1 cellular context compared by ENCODE assay signal in the genomic region with DNA sequence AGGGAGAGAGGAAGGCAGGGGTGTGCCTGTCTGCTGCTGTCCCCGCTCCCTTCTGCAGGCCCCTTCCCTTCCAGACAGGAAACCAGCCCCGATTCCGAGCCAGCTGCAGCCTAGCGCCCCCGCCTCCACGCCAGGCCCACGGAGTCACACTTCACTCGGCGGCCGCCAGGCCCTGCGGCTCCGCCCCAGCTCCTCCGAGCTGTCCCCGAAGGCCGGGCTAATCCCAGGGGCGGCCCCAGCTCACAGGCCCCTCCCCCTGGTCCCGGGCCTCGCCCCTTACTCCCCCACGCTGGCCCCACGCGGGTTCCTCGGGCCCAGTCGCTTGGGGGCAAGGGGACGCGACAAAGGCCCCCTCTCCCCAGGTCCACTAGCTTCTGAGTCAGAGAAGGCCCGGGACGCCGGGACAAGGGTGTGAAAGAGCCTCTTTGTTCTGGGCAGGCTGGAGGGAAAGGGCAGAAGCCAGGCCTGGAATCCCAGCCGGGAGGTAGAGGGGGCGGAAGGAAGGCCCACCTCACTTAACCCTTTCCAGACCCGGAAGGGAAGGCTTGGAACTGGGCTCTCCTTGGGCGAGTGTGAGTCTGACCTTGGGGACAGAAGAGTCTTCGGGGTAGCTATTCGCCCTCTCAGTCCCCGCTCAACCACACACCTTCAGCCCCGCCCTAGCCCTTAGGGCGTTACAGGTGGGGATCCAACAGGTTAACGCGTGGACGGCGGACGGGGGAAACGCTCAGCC.
TF ChIP-seq lines count a peak whose summit lies in the region.

No MANE protein-coding gene starts in this region.

TF ChIP-seq in K562, 482 proteins besides CTCF, POLR2A, EP300 and RAD21 (continued from another document and continues in another):
- TF ChIP-seq, protein P1, sequence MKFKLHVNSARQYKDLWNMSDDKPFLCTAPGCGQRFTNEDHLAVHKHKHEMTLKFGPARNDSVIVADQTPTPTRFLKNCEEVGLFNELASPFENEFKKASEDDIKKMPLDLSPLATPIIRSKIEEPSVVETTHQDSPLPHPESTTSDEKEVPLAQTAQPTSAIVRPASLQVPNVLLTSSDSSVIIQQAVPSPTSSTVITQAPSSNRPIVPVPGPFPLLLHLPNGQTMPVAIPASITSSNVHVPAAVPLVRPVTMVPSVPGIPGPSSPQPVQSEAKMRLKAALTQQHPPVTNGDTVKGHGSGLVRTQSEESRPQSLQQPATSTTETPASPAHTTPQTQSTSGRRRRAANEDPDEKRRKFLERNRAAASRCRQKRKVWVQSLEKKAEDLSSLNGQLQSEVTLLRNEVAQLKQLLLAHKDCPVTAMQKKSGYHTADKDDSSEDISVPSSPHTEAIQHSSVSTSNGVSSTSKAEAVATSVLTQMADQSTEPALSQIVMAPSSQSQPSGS (CRISPR knock-in tag; IDR thresholded peaks at IDR 0.05) = no peak
- TF ChIP-seq FOSL1 (tag; conservative IDR thresholded peaks at IDR 0.05) (no peak), ZNF655 (CRISPR knock-in tag; IDR thresholded peaks at IDR 0.05) (no peak), CBX2 (IDR thresholded peaks at IDR 0.05; ENCODE audit: insufficient read depth, low read length, poor library complexity, severe bottlenecking) (no peak), ZNF165 (CRISPR knock-in tag; IDR thresholded peaks at IDR 0.05; ENCODE audit: borderline replicate concordance) (no peak), PCBP1 (IDR thresholded peaks at IDR 0.05; ENCODE audit: low read depth, low read length, poor library complexity, severe bottlenecking) (peak; percentile 58), ETS2 (tag; IDR thresholded peaks at IDR 0.05; ENCODE audit: borderline replicate concordance, poor library complexity, severe bottlenecking) (no peak), CBX1 (IDR thresholded peaks at IDR 0.05; ENCODE audit: low read depth) (no peak), ZNF274 (IDR thresholded peaks at IDR 0.05; ENCODE audit: borderline replicate concordance, low read depth, low read length) (no peak), ELF4 (CRISPR knock-in tag; IDR thresholded peaks at IDR 0.05) (no peak), SMAD1 (IDR thresholded peaks at IDR 0.05; ENCODE audit: low read depth, low read length, partially characterized antibody) (no peak), DIDO1 (tag; IDR thresholded peaks at IDR 0.05; ENCODE audit: low read depth) (no peak), CEBPZ (IDR thresholded peaks at IDR 0.05; ENCODE audit: borderline replicate concordance, low read depth, low read length) (no peak), SREBF1 (IDR thresholded peaks at IDR 0.05; ENCODE audit: borderline replicate concordance, low read depth, low read length) (no peak), ZNF431 (CRISPR knock-in tag; IDR thresholded peaks at IDR 0.05) (0 out of 2 replicates have a peak, but pooled peaks have one; percentile 36), KDM5B (IDR thresholded peaks at IDR 0.05; ENCODE audit: insufficient replicate concordance, low read depth, low read length) (peak; percentile 80), ZNF778 (CRISPR knock-in tag; IDR thresholded peaks at IDR 0.05) (no peak), ZNF589 (CRISPR knock-in tag; IDR thresholded peaks at IDR 0.05; ENCODE audit: low read depth) (no peak), TBP (optimal IDR thresholded peaks at IDR 0.05; ENCODE audit: low read depth, low read length) (peak; percentile 34), MEF2A (IDR thresholded peaks at IDR 0.05; ENCODE audit: control insufficient read depth, low read depth, low read length) (no peak), CEBPG (CRISPR knock-in tag; IDR thresholded peaks at IDR 0.05) (no peak), CEBPG (tag; conservative IDR thresholded peaks at IDR 0.05 in 1 of 2, IDR thresholded peaks at IDR 0.05 in 1 of 2) (no peak), CHD7 (IDR thresholded peaks at IDR 0.05; ENCODE audit: low read depth, low read length) (no peak), PHTF2 (CRISPR knock-in tag; IDR thresholded peaks at IDR 0.05) (no peak), POLR2G (IDR thresholded peaks at IDR 0.05; ENCODE audit: low read depth, low read length) (peak; percentile 90), SIX5 (IDR thresholded peaks at IDR 0.05; ENCODE audit: borderline replicate concordance in 1 of 2, insufficient read depth in 1 of 2, low read depth in 1 of 2, low read length in 2 of 2) (no peak), ELF2 (CRISPR knock-in tag; IDR thresholded peaks at IDR 0.05) (no peak), EP400 (IDR thresholded peaks at IDR 0.05) (peak; percentile 67; the same call in 1 of the 2 replicates), ZNF232 (CRISPR knock-in tag; IDR thresholded peaks at IDR 0.05) (no peak), KHSRP (IDR thresholded peaks at IDR 0.05) (no peak), ZNF197 (CRISPR knock-in tag; IDR thresholded peaks at IDR 0.05; ENCODE audit: low read depth) (no peak), NFIX (CRISPR knock-in tag; IDR thresholded peaks at IDR 0.05; ENCODE audit: low read depth) (no peak), RFX5 (IDR thresholded peaks at IDR 0.05; ENCODE audit: low read depth, low read length) (no peak)
- TF ChIP-seq, protein P2, sequence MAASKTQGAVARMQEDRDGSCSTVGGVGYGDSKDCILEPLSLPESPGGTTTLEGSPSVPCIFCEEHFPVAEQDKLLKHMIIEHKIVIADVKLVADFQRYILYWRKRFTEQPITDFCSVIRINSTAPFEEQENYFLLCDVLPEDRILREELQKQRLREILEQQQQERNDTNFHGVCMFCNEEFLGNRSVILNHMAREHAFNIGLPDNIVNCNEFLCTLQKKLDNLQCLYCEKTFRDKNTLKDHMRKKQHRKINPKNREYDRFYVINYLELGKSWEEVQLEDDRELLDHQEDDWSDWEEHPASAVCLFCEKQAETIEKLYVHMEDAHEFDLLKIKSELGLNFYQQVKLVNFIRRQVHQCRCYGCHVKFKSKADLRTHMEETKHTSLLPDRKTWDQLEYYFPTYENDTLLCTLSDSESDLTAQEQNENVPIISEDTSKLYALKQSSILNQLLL (CRISPR knock-in tag; IDR thresholded peaks at IDR 0.05; ENCODE audit: borderline replicate concordance) = no peak
- TF ChIP-seq, protein P3, sequence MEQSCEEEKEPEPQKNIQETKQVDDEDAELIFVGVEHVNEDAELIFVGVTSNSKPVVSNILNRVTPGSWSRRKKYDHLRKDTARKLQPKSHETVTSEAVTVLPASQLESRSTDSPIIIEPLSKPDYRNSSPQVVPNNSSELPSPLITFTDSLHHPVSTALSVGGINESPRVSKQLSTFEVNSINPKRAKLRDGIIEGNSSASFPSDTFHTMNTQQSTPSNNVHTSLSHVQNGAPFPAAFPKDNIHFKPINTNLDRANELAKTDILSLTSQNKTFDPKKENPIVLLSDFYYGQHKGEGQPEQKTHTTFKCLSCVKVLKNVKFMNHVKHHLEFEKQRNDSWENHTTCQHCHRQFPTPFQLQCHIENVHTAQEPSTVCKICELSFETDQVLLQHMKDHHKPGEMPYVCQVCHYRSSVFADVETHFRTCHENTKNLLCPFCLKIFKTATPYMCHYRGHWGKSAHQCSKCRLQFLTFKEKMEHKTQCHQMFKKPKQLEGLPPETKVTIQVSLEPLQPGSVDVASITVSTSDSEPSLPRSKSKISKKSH (CRISPR knock-in tag; IDR thresholded peaks at IDR 0.05) = no peak
